9 cellular contexts compared by ENCODE assay signal in genomic region chr20:51541189-51542032, GRCh38. TPM values are rescaled to one million over a fixed set of nuclear protein-coding genes. Genes with fewer than 3 reads are reported as not detected.
A peak's percentile ranks its signal among the peaks of the same experiment; 100 is the strongest.
DNase-seq lines count a peak whose midpoint lies in the region; ATAC-seq and TF ChIP-seq lines count a peak whose summit lies in the region.
"Had no signal": no experiment of that assay in that cellular context is flagged by ENCODE, and none has a peak within 500 bp of the region (broad histone marks: within the 10 kb centered on the region; RNA-seq: fewer than 3 reads in every experiment).

No MANE protein-coding gene starts in this region.

- peak; percentile 7; the same call in 1 of the 2 replicates for ATAC-seq in WTC11

- H3K36me3 ChIP-seq in liver (ENCODE audit: control insufficient read depth in 4 of 4, insufficient read depth in 3 of 4, low read depth in 1 of 4, low read length in 3 of 4): no peaks in the 10 kb centered on the region

- H3K9me3 Mint-ChIP-seq in IgD-negative memory B cell (no peaks in the 10 kb centered on the region), WTC11 (no peaks in the 10 kb centered on the region)

- H3K9ac ChIP-seq in liver (ENCODE audit: low read depth in 1 of 2, low read length in 2 of 2): peak overlapping the region; percentile 61 to 78

- H3K4me1 ChIP-seq in liver (ENCODE audit: control insufficient read depth in 4 of 4, insufficient read depth in 4 of 4, low read length in 3 of 4): peaks cover 5 to 39% (median 25%) of the 10 kb centered on the region in 4 donors

- peak overlapping the region; percentile 83 to 84 for H3K27ac ChIP-seq in liver (ENCODE audit: low read depth in 1 of 2, low read length in 2 of 2)
- H3K27ac ChIP-seq: C4-2B had no signal

- H3K4me3 ChIP-seq in liver (ENCODE audit: low read depth in 1 of 3, low read length in 3 of 3): peak overlapping the region; percentile 64 to 79 (median 75)

- H3K36me3 Mint-ChIP-seq in IgD-negative memory B cell: peaks cover 7% of the 10 kb centered on the region
- no peaks in the 10 kb centered on the region for H3K36me3 Mint-ChIP-seq in WTC11

- no peak for TF ChIP-seq CTCF in WTC11 (IDR thresholded peaks at IDR 0.05)
- no peak for TF ChIP-seq CTCF in liver (IDR thresholded peaks at IDR 0.05; ENCODE audit: low read depth, low read length, missing input control)

- TF ChIP-seq RAD21 in liver (IDR thresholded peaks at IDR 0.05): peak; percentile 34 to 53

- DNase-seq in NK-92 treated with Interleukin-12 subunit alpha and Interleukin-12 subunit beta, amount 100 ng/mL, for 24 hours (lab: John Stamatoyannopoulos, UW): peak; percentile 80
- no peak for DNase-seq in NK-92 (lab: John Stamatoyannopoulos, UW; ENCODE audit: unreplicated experiment)
- peak; percentile 25 for DNase-seq in WTC11 (ENCODE audit: low spot score)
- DNase-seq in central memory CD4-positive, alpha-beta T cell: peak; percentile 94
- peak; percentile 58 to 82 (median 70) for DNase-seq in stimulated activated CD4-positive, alpha-beta T cell treated with anti-CD3 and anti-CD28 coated beads, TNF-alpha, amount 100 ng/mL, for 24 hours (ENCODE audit: low read depth in 3 of 3)
- DNase-seq in epidermal melanocyte (ENCODE audit: insufficient read length, low spot score): no peak

- POLR2A ChIA-PET in WTC11 (lab: Charles Lee): interaction anchor here (0.6 kb wide), 1 partner anchor 94 kb away, joined by 3 read pairs; no protein-coding TSS in a partner anchor

- no peaks in the 10 kb centered on the region for H3K27me3 Mint-ChIP-seq in IgD-negative memory B cell
- H3K27me3 Mint-ChIP-seq in WTC11 (ENCODE audit: low read depth): peaks cover 37% of the 10 kb centered on the region

- WGBS in liver: 3% methylated on average over 13 of the region's 13 CpGs

- peaks cover 37 to 43% (median 37%) of the 10 kb centered on the region in 3 donors for H3K4me1 Mint-ChIP-seq in IgD-negative memory B cell
- H3K4me1 Mint-ChIP-seq in WTC11: peaks cover 16% of the 10 kb centered on the region

- no peaks in the 10 kb centered on the region for H3K9me3 ChIP-seq in liver (ENCODE audit: control insufficient read depth in 4 of 4, low read length in 3 of 4)

- H3K4me3 Mint-ChIP-seq in IgD-negative memory B cell: peak overlapping the region; percentile 94 to 98 (median 98)
- H3K4me3 Mint-ChIP-seq in WTC11: peak overlapping the region; percentile 58

- CTCF ChIA-PET in WTC11 (lab: Charles Lee): interaction anchor here (0.5 to 3.8 kb wide), 15 partner anchors 8 to 639 kb away, joined by 3 to 39 read pairs (median 5); no protein-coding TSS in a partner anchor

- H3K27ac Mint-ChIP-seq in IgD-negative memory B cell: peak overlapping the region; percentile 95 to 98 (median 98)
- no peak overlapping the region for H3K27ac Mint-ChIP-seq in WTC11

- H3K27me3 ChIP-seq in liver (ENCODE audit: control insufficient read depth in 4 of 4, insufficient read depth in 4 of 4, low read length in 3 of 4): no peaks in the 10 kb centered on the region

TF ChIP-seq in WTC11, 78 proteins besides CTCF, POLR2A, EP300 and RAD21:
- no peak for TF ChIP-seq CREB1 (CRISPR knock-in tag; IDR thresholded peaks at IDR 0.05)
- peak; percentile 40; the same call in 1 of the 2 replicates for TF ChIP-seq GABPB1 (CRISPR knock-in tag; IDR thresholded peaks at IDR 0.05)

TF ChIP-seq in liver, 16 proteins besides CTCF, POLR2A, EP300 and RAD21:
- TF ChIP-seq ZBTB33 (IDR thresholded peaks at IDR 0.05) (no peak), TAF1 (conservative IDR thresholded peaks at IDR 0.05) (peak; percentile 53), MAX (IDR thresholded peaks at IDR 0.05) (peak; percentile 65), REST (IDR thresholded peaks at IDR 0.05) (no peak), RXRA (IDR thresholded peaks at IDR 0.05) (peak; percentile 32 to 71), ATF3 (IDR thresholded peaks at IDR 0.05) (no peak), FOXA2 (IDR thresholded peaks at IDR 0.05) (no peak), HNF4G (IDR thresholded peaks at IDR 0.05) (peak; percentile 70), SP1 (IDR thresholded peaks at IDR 0.05) (peak; percentile 90), FOXA1 (IDR thresholded peaks at IDR 0.05) (no peak), NR2F2 (IDR thresholded peaks at IDR 0.05) (peak; percentile 25), HNF4A (conservative IDR thresholded peaks at IDR 0.05) (peak; percentile 86 to 89), EGR1 (IDR thresholded peaks at IDR 0.05; ENCODE audit: low read depth in 2 of 2) (no peak), JUND (IDR thresholded peaks at IDR 0.05) (no peak), YY1 (IDR thresholded peaks at IDR 0.05) (peak; percentile 15), GABPA (IDR thresholded peaks at IDR 0.05 in 1 of 2, conservative IDR thresholded peaks at IDR 0.05 in 1 of 2) (no peak)

RNA-seq across cellular contexts. Expression of gene NFATC2, which starts 1.1 kb away (rescaled TPM):
- 17.4 TPM for polyA plus RNA-seq in IgD-negative memory B cell
- 1.7 to 3.0 TPM (median 2.3 TPM) in 3 replicates for total RNA-seq in WTC11 (2021)
- 1 to 10 TPM; 3.5 to 6.7 TPM for total RNA-seq in liver
- polyA plus RNA-seq in liver: 1 to 10 TPM; 1.2 to 1.6 TPM

Comparison
In these comparisons a context has a peak if more than half of its experiments do, and no peak if none do; other contexts are left out.
1. DNase-seq: peak in NK-92 treated with Interleukin-12 subunit alpha and Interleukin-12 subunit beta, amount 100 ng/mL, for 24 hours (single experiment), WTC11 (single experiment), central memory CD4-positive, alpha-beta T cell (single experiment) and stimulated activated CD4-positive, alpha-beta T cell treated with anti-CD3 and anti-CD28 coated beads, TNF-alpha, amount 100 ng/mL, for 24 hours (3 of 3); none in NK-92 (single experiment) and epidermal melanocyte (single experiment).